ENCODE assay signal across 1 cellular context in genomic region chr3:52793702-52794611, GRCh38.
A peak's percentile ranks its signal among the peaks of the same experiment; 100 is the strongest.
TF ChIP-seq lines count a peak whose summit lies in the region.

No MANE protein-coding gene starts in this region.

TF ChIP-seq in HepG2, 621 proteins besides CTCF, POLR2A, EP300 and RAD21 (continued from another document):
- 0 out of 2 replicates have a peak, but pooled peaks have one; percentile 1 for TF ChIP-seq KDM2A (CRISPR knock-in tag; IDR thresholded peaks at IDR 0.05; ENCODE audit: borderline replicate concordance, low read depth)
- TF ChIP-seq ZHX1 (CRISPR knock-in tag; IDR thresholded peaks at IDR 0.05; ENCODE audit: low read depth) = no peak
- 0 out of 2 replicates have a peak, but pooled peaks have one; percentile 1 for TF ChIP-seq HOXD1 (CRISPR knock-in tag; IDR thresholded peaks at IDR 0.05)
TF ChIP-seq in HepG2: peak in this region for 75.
